In genomic region chr1:55632906-55633305, GRCh38 we compare ENCODE assay signal across 16 cellular contexts.
DNase-seq lines count a peak whose midpoint lies in the region; ATAC-seq and TF ChIP-seq lines count a peak whose summit lies in the region.
"Had no signal": no experiment of that assay in that cellular context is flagged by ENCODE, and none has a peak within 500 bp of the region (broad histone marks: within the 10 kb centered on the region; RNA-seq: fewer than 3 reads in every experiment).

No MANE protein-coding gene starts in this region.

- no peaks in the 10 kb centered on the region for H3K36me3 ChIP-seq in H7 (replicated peaks; ENCODE audit: control insufficient read depth, insufficient read depth, low read length)
- H3K36me3 ChIP-seq in RWPE2 (ENCODE audit: low read depth) = no peaks in the 10 kb centered on the region
- H3K36me3 ChIP-seq in osteoblast (ENCODE audit: insufficient read depth, low read length) = no peaks in the 10 kb centered on the region
- H3K36me3 ChIP-seq: BE2C, upper lobe of right lung had no signal

- H3K27me3 ChIP-seq in H7 (ENCODE audit: control insufficient read depth, insufficient read depth, low read length) = no peaks in the 10 kb centered on the region
- no peaks in the 10 kb centered on the region for H3K27me3 ChIP-seq in RWPE2 (ENCODE audit: insufficient read depth, poor library complexity, severe bottlenecking)
- no peaks in the 10 kb centered on the region for H3K27me3 ChIP-seq in osteoblast (ENCODE audit: insufficient read depth, low read length)
- H3K27me3 ChIP-seq: BE2C, upper lobe of right lung had no signal

- no peak overlapping the region for H3K4me2 ChIP-seq in osteoblast (ENCODE audit: insufficient read depth, low read length)

- no peaks in the 10 kb centered on the region for H3K79me2 ChIP-seq in osteoblast (ENCODE audit: insufficient read depth, low read length)

- ATAC-seq in RWPE2 (ENCODE audit: low read depth) = peak; percentile 40
- no peak for ATAC-seq in HG02798 (IDR thresholded peaks at IDR 0.05; ENCODE audit: poor library complexity, unreplicated experiment)
- ATAC-seq in GM19397 (IDR thresholded peaks at IDR 0.05; ENCODE audit: unreplicated experiment) = no peak
- no peak for ATAC-seq in HG03342 (IDR thresholded peaks at IDR 0.05; ENCODE audit: unreplicated experiment)
- ATAC-seq: HepG2, upper lobe of right lung had no signal

- peak overlapping the region; percentile 92 for H3K27ac ChIP-seq in RWPE2 (ENCODE audit: poor library complexity, severe bottlenecking)
- peak overlapping the region; percentile 81 for H3K27ac ChIP-seq in osteoblast (ENCODE audit: low read depth, low read length)
- H3K27ac ChIP-seq: upper lobe of right lung had no signal

- H3K4me1 ChIP-seq in RWPE2 (ENCODE audit: insufficient read depth, poor library complexity, severe bottlenecking) (peaks cover 26% of the 10 kb centered on the region), osteoblast (ENCODE audit: insufficient read depth, low read length) (peaks cover 40% of the 10 kb centered on the region)
- H3K4me1 ChIP-seq: BE2C had no signal

- H4K20me1 ChIP-seq in osteoblast (ENCODE audit: insufficient read depth, low read length) = no peaks in the 10 kb centered on the region

- H2AFZ ChIP-seq in osteoblast (ENCODE audit: low read length) = peak overlapping the region; percentile 10

- H3K4me3 ChIP-seq in H7 (ENCODE audit: insufficient read depth, low read depth, low read length) (no peak overlapping the region), RWPE2 (ENCODE audit: severe bottlenecking) (no peak overlapping the region), osteoblast (ENCODE audit: insufficient read depth, low read length) (no peak overlapping the region)
- H3K4me3 ChIP-seq: upper lobe of right lung had no signal

- TF ChIP-seq CTCF in RWPE2 (IDR thresholded peaks at IDR 0.05; ENCODE audit: poor library complexity, severe bottlenecking) = no peak
- TF ChIP-seq CTCF in osteoblast (IDR thresholded peaks at IDR 0.05; ENCODE audit: extremely low read depth, low read depth, low read length) = no peak

- H3K9me3 ChIP-seq in RWPE2 (ENCODE audit: severe bottlenecking) (peaks cover 4% of the 10 kb centered on the region), osteoblast (ENCODE audit: low read depth, low read length) (no peaks in the 10 kb centered on the region)
- H3K9me3 ChIP-seq: BE2C, upper lobe of right lung had no signal

- peak; percentile 3 for DNase-seq in H7
- no peak for DNase-seq in RWPE2 (ENCODE audit: low spot score)
- DNase-seq in fibroblast of the conjunctiva (ENCODE audit: low read depth) = peak; percentile 10
- no peak for DNase-seq in osteoblast (ENCODE audit: insufficient read length, low spot score, missing footprints)
- no peak for DNase-seq in stimulated activated CD4-positive, alpha-beta T cell treated with anti-CD3 and anti-CD28 coated beads, Interleukin-4, amount 100 ng/mL, for 4 hours
- DNase-seq: activated CD4-positive, alpha-beta T cell treated with anti-CD3 and anti-CD28 coated beads, Interleukin-2, amount 10 ng/mL, durations not matched to agents 24 days and 14 days; activated T-cell treated with anti-CD3 and anti-CD28 coated beads, Interleukin-2, amount 50 U/mL, for 24 hours; BE2C; foreskin fibroblast; NCI-H1105; NCI-H69; upper lobe of right lung had no signal

Comparison
In these comparisons a context has a peak if more than half of its experiments do, and no peak if none do; other contexts are left out.
1. DNase-seq: peak in H7 (single experiment) and fibroblast of the conjunctiva (single experiment); none in RWPE2 (single experiment), osteoblast (single experiment) and stimulated activated CD4-positive, alpha-beta T cell treated with anti-CD3 and anti-CD28 coated beads, Interleukin-4, amount 100 ng/mL, for 4 hours (0 of 2).